ENCODE assay signal across 23 cellular contexts in genomic region chr10:36788152-36788551, GRCh38.
DNase-seq lines count a peak whose midpoint lies in the region; ATAC-seq, FAIRE-seq and TF ChIP-seq lines count a peak whose summit lies in the region.
"Had no signal": no experiment of that assay in that cellular context is flagged by ENCODE, and none has a peak within 500 bp of the region (broad histone marks: within the 10 kb centered on the region; RNA-seq: fewer than 3 reads in every experiment).

No MANE protein-coding gene starts in this region.

- H2BK5ac ChIP-seq in IMR-90 (ENCODE audit: low read depth, low read length, poor library complexity, severe bottlenecking), result no peak overlapping the region

- no peak for FAIRE-seq in HepG2 (lab: Jason Lieb, UNC)
- FAIRE-seq in K562 (lab: Jason Lieb, UNC), result no peak
- FAIRE-seq: D721Med, G401.6, GM12878, GM12892, GM18507 had no signal

- no peak overlapping the region for H4K5ac ChIP-seq in IMR-90 (ENCODE audit: low read depth, low read length)

- no peaks in the 10 kb centered on the region for H3K79me2 ChIP-seq in HepG2 (ENCODE audit: insufficient read depth, low read length)
- H3K79me2 ChIP-seq in K562 (ENCODE audit: control insufficient read depth, insufficient read depth, low read length), result no peaks in the 10 kb centered on the region

- no peak overlapping the region for H3K27ac Mint-ChIP-seq in chondrocyte (ENCODE audit: unreplicated experiment)
- H3K27ac Mint-ChIP-seq: CD14-positive monocyte; CD4-positive, alpha-beta memory T cell; CD4-positive, CD25-positive, alpha-beta regulatory T cell; CD8-positive, alpha-beta memory T cell had no signal

- H3K27ac ChIP-seq in HepG2 (ENCODE audit: extremely low read length, insufficient read depth, low read length) (no peak overlapping the region), right lobe of liver (no peak overlapping the region), IMR-90 (ENCODE audit: insufficient read depth, low read length) (no peak overlapping the region), K562 (ENCODE audit: extremely low read depth, low read depth, low read length) (no peak overlapping the region)
- H3K27ac ChIP-seq: 22Rv1, BLaER1 had no signal

- no peaks in the 10 kb centered on the region for H3K36me3 Mint-ChIP-seq in chondrocyte (ENCODE audit: low read depth)
- H3K36me3 Mint-ChIP-seq: CD14-positive monocyte; CD4-positive, alpha-beta memory T cell; CD4-positive, CD25-positive, alpha-beta regulatory T cell had no signal

- no peak overlapping the region for H3K14ac ChIP-seq in IMR-90 (replicated peaks; ENCODE audit: low read depth, low read length)

- H2AK5ac ChIP-seq in IMR-90 (ENCODE audit: low read depth, low read length), result no peak overlapping the region

- no peaks in the 10 kb centered on the region for H3K9me3 Mint-ChIP-seq in chondrocyte (ENCODE audit: low read depth)

- H3K9me3 ChIP-seq in HepG2 (ENCODE audit: low read length) (no peaks in the 10 kb centered on the region), right lobe of liver (no peaks in the 10 kb centered on the region), IMR-90 (ENCODE audit: control insufficient read depth, insufficient read depth, low read length) (no peaks in the 10 kb centered on the region), K562 (replicated peaks; ENCODE audit: control insufficient read depth, insufficient read depth, low read depth, low read length) (no peaks in the 10 kb centered on the region)
- H3K9me3 ChIP-seq: BE2C, BLaER1 had no signal

- H3K4ac ChIP-seq in IMR-90 (ENCODE audit: low read depth, low read length), result no peak overlapping the region

- H3K79me1 ChIP-seq in IMR-90 (ENCODE audit: low read depth in 1 of 2, low read length in 2 of 2), result no peaks in the 10 kb centered on the region

- no peak overlapping the region for H3K18ac ChIP-seq in IMR-90 (ENCODE audit: low read depth, low read length)

- no peak for TF ChIP-seq EP300 in HepG2 (IDR thresholded peaks at IDR 0.05; ENCODE audit: low read depth in 2 of 2, low read length in 2 of 2)
- TF ChIP-seq EP300 in HepG2 (CRISPR knock-in tag; IDR thresholded peaks at IDR 0.05; ENCODE audit: borderline replicate concordance), result no peak
- TF ChIP-seq EP300 in K562 (IDR thresholded peaks at IDR 0.05; ENCODE audit: low read length), result no peak

- H3K4me1 ChIP-seq in HepG2 (ENCODE audit: insufficient read depth, low read length), result no peaks in the 10 kb centered on the region
- H3K4me1 ChIP-seq in right lobe of liver, result no peaks in the 10 kb centered on the region
- no peaks in the 10 kb centered on the region for H3K4me1 ChIP-seq in IMR-90 (ENCODE audit: control insufficient read depth, insufficient read depth, low read length)
- H3K4me1 ChIP-seq in K562 (replicated peaks in 1 of 2; ENCODE audit: control insufficient read depth in 2 of 2, insufficient read depth in 2 of 2, low read length in 2 of 2), result no peaks in the 10 kb centered on the region
- H3K4me1 ChIP-seq: BE2C, BLaER1 had no signal

- POLR2A ChIA-PET in HepG2 (lab: Yijun Ruan, JAX) (no interaction called here), IMR-90 (lab: Charles Lee; ENCODE audit: unreplicated experiment) (no interaction called here), K562 (lab: Yijun Ruan, JAX) (interaction anchor here (0.8 kb wide), 1 partner anchor 1592 kb away, joined by 3 read pairs; no protein-coding TSS in a partner anchor)

- no peaks in the 10 kb centered on the region for H3K36me3 ChIP-seq in HepG2 (replicated peaks in 1 of 2; ENCODE audit: control insufficient read depth in 1 of 2, insufficient read depth in 2 of 2, low read length in 2 of 2)
- H3K36me3 ChIP-seq in right lobe of liver, result no peaks in the 10 kb centered on the region
- no peaks in the 10 kb centered on the region for H3K36me3 ChIP-seq in IMR-90 (ENCODE audit: control insufficient read depth, insufficient read depth, low read length)
- no peaks in the 10 kb centered on the region for H3K36me3 ChIP-seq in K562 (ENCODE audit: control insufficient read depth, insufficient read depth, low read length)
- H3K36me3 ChIP-seq: BE2C, BLaER1 had no signal

- H3K4me3 Mint-ChIP-seq in chondrocyte (ENCODE audit: unreplicated experiment), result no peak overlapping the region
- H3K4me3 Mint-ChIP-seq: CD14-positive monocyte; CD4-positive, alpha-beta memory T cell; CD4-positive, CD25-positive, alpha-beta regulatory T cell; CD8-positive, alpha-beta memory T cell had no signal

- no peak for TF ChIP-seq RAD21 in HepG2 (CRISPR knock-in tag; IDR thresholded peaks at IDR 0.05)
- TF ChIP-seq RAD21 in IMR-90 (IDR thresholded peaks at IDR 0.05; ENCODE audit: low read length), result no peak
- no peak for TF ChIP-seq RAD21 in K562 (CRISPR knock-in tag; conservative IDR thresholded peaks at IDR 0.05 in 1 of 2, IDR thresholded peaks at IDR 0.05 in 1 of 2)

- H3K27me3 Mint-ChIP-seq in chondrocyte (ENCODE audit: low read depth), result no peaks in the 10 kb centered on the region
- H3K27me3 Mint-ChIP-seq: CD4-positive, alpha-beta memory T cell; CD4-positive, CD25-positive, alpha-beta regulatory T cell; CD8-positive, alpha-beta memory T cell had no signal

- in situ Hi-C loops in HepG2 (cut with HindIII; ENCODE audit: extremely low pct_ligation_motif_present, low pct_unique_long_range_greater_than_20kb), result no loop called here
- in situ Hi-C loops in IMR-90 (cut with MboI; ENCODE audit: low sequenced_read_pairs), result loop anchor here (25.0 kb wide), 2 partner anchors 1551 to 1676 kb away; no protein-coding TSS in a partner anchor
- in situ Hi-C loops in K562 (cut with MboI), result no loop called here

- no peaks in the 10 kb centered on the region for H3K27me3 ChIP-seq in HepG2 (ENCODE audit: control insufficient read depth in 1 of 2, insufficient read depth in 2 of 2, low read length in 2 of 2)
- no peaks in the 10 kb centered on the region for H3K27me3 ChIP-seq in right lobe of liver
- H3K27me3 ChIP-seq in IMR-90 (ENCODE audit: control insufficient read depth, insufficient read depth, low read length), result no peaks in the 10 kb centered on the region
- no peaks in the 10 kb centered on the region for H3K27me3 ChIP-seq in K562 (ENCODE audit: control insufficient read depth in 2 of 2, insufficient read depth in 2 of 2, low read length in 2 of 2)
- H3K27me3 ChIP-seq: BE2C, BLaER1 had no signal

- DNase-seq in HepG2 (ENCODE audit: low spot score), result no peak
- no peak for DNase-seq in right lobe of liver
- DNase-seq in IMR-90, result no peak
- no peak for DNase-seq in K562 (ENCODE audit: extremely low read depth in 1 of 4, low spot score in 3 of 4)
- no peak for DNase-seq in GM03348 (ENCODE audit: low spot score)
- no peak for DNase-seq in chondrocyte (ENCODE audit: low spot score)
- DNase-seq: ACHN; BE2C; C1 segment of cervical spinal cord; CD4-positive, alpha-beta memory T cell; CD4-positive, CD25-positive, alpha-beta regulatory T cell; CD8-positive, alpha-beta memory T cell; COR-L47; DMS79 treated with DMSO at 0.1 percent for 48 hours; GF-D8 had no signal

- no peak overlapping the region for H3K23ac ChIP-seq in IMR-90 (ENCODE audit: low read depth, low read length)

- H3K9ac ChIP-seq in HepG2 (ENCODE audit: insufficient read depth, low read depth, low read length) (no peak overlapping the region), IMR-90 (ENCODE audit: low read depth, low read length) (no peak overlapping the region), K562 (ENCODE audit: insufficient read depth in 1 of 2, low read depth in 2 of 2, low read length in 2 of 2) (no peak overlapping the region)
- H3K9ac ChIP-seq: BLaER1 had no signal

- 2% methylated on average over 2 of the region's 2 CpGs for WGBS in HepG2 (ENCODE audit: low lambda C conversion rate)
- WGBS in right lobe of liver (ENCODE audit: insufficient coverage, low coverage, low lambda C conversion rate, missing lambda C conversion rate), result 35% methylated on average over 2 of the region's 2 CpGs
- WGBS in IMR-90 (ENCODE audit: extremely low coverage in 2 of 2, insufficient read length in 1 of 2), 2 experiments, result no CpG with 5 or more reads among the region's 2 CpGs
- WGBS in K562 (ENCODE audit: insufficient coverage, low coverage, missing lambda C conversion rate), result 0% methylated on average over 2 of the region's 2 CpGs

- H3K4me1 Mint-ChIP-seq in chondrocyte (ENCODE audit: low read depth), result peaks cover 4% of the 10 kb centered on the region
- H3K4me1 Mint-ChIP-seq: CD14-positive monocyte; CD4-positive, alpha-beta memory T cell; CD4-positive, CD25-positive, alpha-beta regulatory T cell; CD8-positive, alpha-beta memory T cell had no signal

- H3K9me1 ChIP-seq in IMR-90 (ENCODE audit: insufficient read depth, low read length) (no peaks in the 10 kb centered on the region), K562 (ENCODE audit: control insufficient read depth, insufficient read depth, low read length) (no peaks in the 10 kb centered on the region)

- no peak overlapping the region for H3K56ac ChIP-seq in IMR-90 (ENCODE audit: extremely low read depth, insufficient read depth, low read length)

- intact Hi-C loops in HepG2 (cut with micrococcal nuclease; ENCODE audit: unreplicated experiment), result no loop called here
- intact Hi-C loops in right lobe of liver (cut with DNase I), result loop anchor here in 1 of 2 donors (10.0 kb wide), 1 partner anchor 1153 kb away; no protein-coding TSS in a partner anchor
- intact Hi-C loops in IMR-90 (cut with micrococcal nuclease), result no loop called here
- intact Hi-C loops in K562 (cut with micrococcal nuclease), result no loop called here

- no peak overlapping the region for H4K8ac ChIP-seq in IMR-90 (ENCODE audit: low read depth in 2 of 2, low read length in 2 of 2)

- H4K20me1 ChIP-seq in HepG2 (ENCODE audit: insufficient read depth, low read length) (no peaks in the 10 kb centered on the region), IMR-90 (ENCODE audit: insufficient read depth, low read length) (no peaks in the 10 kb centered on the region), K562 (replicated peaks; ENCODE audit: control insufficient read depth, insufficient read depth, low read length) (no peaks in the 10 kb centered on the region)
- H4K20me1 ChIP-seq: BLaER1 had no signal

- no peak overlapping the region for H2AFZ ChIP-seq in HepG2 (ENCODE audit: low read length)
- H2AFZ ChIP-seq in IMR-90 (replicated peaks; ENCODE audit: low read length, poor library complexity), result no peak overlapping the region
- no peak overlapping the region for H2AFZ ChIP-seq in K562 (ENCODE audit: low read depth, low read length)

- H3K4me2 ChIP-seq in HepG2 (ENCODE audit: low read depth, low read length) (no peak overlapping the region), IMR-90 (ENCODE audit: low read depth, low read length) (no peak overlapping the region), K562 (ENCODE audit: insufficient read depth, low read length) (no peak overlapping the region)
- H3K4me2 ChIP-seq: BLaER1 had no signal

- BruUV-seq in HepG2 (replicated peaks; lab: Mats Ljungman, UMichigan), result no TSS peak
- BruUV-seq in IMR-90 (replicated peaks; lab: Mats Ljungman, UMichigan), result no TSS peak
- no TSS peak for BruUV-seq in K562 (replicated peaks; lab: Mats Ljungman, UMichigan)

- no peak overlapping the region for H2BK20ac ChIP-seq in IMR-90 (ENCODE audit: low read depth, low read length)

- TF ChIP-seq CTCF in HepG2 (CRISPR knock-in tag; IDR thresholded peaks at IDR 0.05) (no peak), right lobe of liver (IDR thresholded peaks at IDR 0.05) (no peak), IMR-90 (conservative IDR thresholded peaks at IDR 0.05; ENCODE audit: low read depth, low read length) (no peak), K562 (IDR thresholded peaks at IDR 0.05 in 2 of 3, conservative IDR thresholded peaks at IDR 0.05 in 1 of 3; ENCODE audit: insufficient read depth in 2 of 3, low read depth in 1 of 3, low read length in 3 of 3) (no peak), chondrocyte (IDR thresholded peaks at IDR 0.05) (no peak)

- no peak overlapping the region for H2BK15ac ChIP-seq in IMR-90 (ENCODE audit: low read depth, low read length)

- CTCF ChIA-PET in HepG2 (lab: Yijun Ruan, JAX; ENCODE audit: low intra/inter-chr PET ratio, low total read pairs), result no interaction called here
- CTCF ChIA-PET in IMR-90 (lab: Yijun Ruan, JAX), result no interaction called here
- CTCF ChIA-PET in K562 (lab: Yijun Ruan, JAX; ENCODE audit: low intra/inter-chr PET ratio), result no interaction called here

- dilution Hi-C loops in IMR-90 (cut with HindIII; ENCODE audit: low sequenced_read_pairs, unreplicated experiment), result no loop called here

- TF ChIP-seq POLR2A in HepG2 (IDR thresholded peaks at IDR 0.05; ENCODE audit: insufficient read depth in 1 of 2, low read depth in 2 of 2, low read length in 2 of 2) (no peak), right lobe of liver (IDR thresholded peaks at IDR 0.05) (no peak), IMR-90 (IDR thresholded peaks at IDR 0.05; ENCODE audit: low read depth, low read length) (no peak), K562 (conservative IDR thresholded peaks at IDR 0.05) (no peak)

- no peak for ATAC-seq in HepG2
- ATAC-seq in right lobe of liver, result no peak
- no peak for ATAC-seq in IMR-90 (ENCODE audit: low read depth)
- no peak for ATAC-seq in K562
- ATAC-seq: GM12878 had no signal

- no peak overlapping the region for H4K91ac ChIP-seq in IMR-90 (ENCODE audit: insufficient read depth, low read depth, low read length)

- H3K4me3 ChIP-seq in HepG2 (replicated peaks in 1 of 3; ENCODE audit: insufficient read depth in 1 of 3, low read depth in 2 of 3, low read length in 3 of 3) (no peak overlapping the region), right lobe of liver (no peak overlapping the region), IMR-90 (ENCODE audit: insufficient read depth, low read depth, low read length) (no peak overlapping the region), K562 (no peak overlapping the region)
- H3K4me3 ChIP-seq: BLaER1, GM12878 had no signal

- no peak overlapping the region for H2AK9ac ChIP-seq in IMR-90 (replicated peaks; ENCODE audit: low read depth, low read length, poor library complexity)

- H2BK120ac ChIP-seq in IMR-90 (ENCODE audit: low read depth, low read length), result no peak overlapping the region

Comparison
In these comparisons a context has a peak if more than half of its experiments do, and no peak if none do; other contexts are left out.
1. Of the 241 proteins assayed by ChIP-seq in both HepG2 and K562: peak only in HepG2: MAFF and MAFK; only in K562: MAFG; in both: none; in neither: 238.